In the genomic region with DNA sequence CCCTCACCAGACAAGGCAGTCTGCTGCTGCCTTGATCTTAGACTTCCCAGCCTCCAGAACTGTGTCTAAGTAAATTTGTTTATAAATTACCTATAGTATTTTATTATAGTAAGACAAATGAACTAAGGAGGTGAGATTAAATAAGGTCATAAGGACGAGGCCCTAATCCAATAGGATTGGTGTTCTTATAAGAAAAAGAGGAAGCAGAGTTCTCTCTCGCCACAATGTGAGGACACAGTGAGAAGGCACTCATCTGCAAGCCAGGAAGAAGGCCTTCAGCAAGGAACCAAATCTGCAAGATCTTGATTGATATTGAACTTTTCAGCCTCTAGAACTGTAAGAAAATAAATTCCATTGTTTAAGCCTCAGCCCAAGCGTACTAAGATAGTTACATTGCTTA, we compare ENCODE assay signal across 24 cellular contexts.
"Had no signal": no experiment of that assay in that cellular context is flagged by ENCODE, and none has a peak within 500 bp of the region (broad histone marks: within the 10 kb centered on the region; RNA-seq: fewer than 3 reads in every experiment).

No MANE protein-coding gene starts in this region.

- H3K4me1 ChIP-seq: pancreas had no signal

- H3K27me3 Mint-ChIP-seq: dendritic cell treated with granulocyte-macrophage colony-stimulating factor and Interleukin-4, amounts not matched to agents 40 ng/mL and 50 ng/mL, for 4 days; effector memory CD8-positive, alpha-beta T cell; progenitor cell of endocrine pancreas had no signal

- H3K4me3 Mint-ChIP-seq: dendritic cell treated with granulocyte-macrophage colony-stimulating factor and Interleukin-4, amounts not matched to agents 40 ng/mL and 50 ng/mL, for 4 days; effector memory CD8-positive, alpha-beta T cell; natural killer cell treated with Interleukin-12 subunit alpha and Interleukin-12 subunit beta and Interleukin-15 and Interleukin-18, amount 100 ng/mL, for 72 hours; neural progenitor cell had no signal

- DNase-seq: effector memory CD8-positive, alpha-beta T cell; foreskin fibroblast; kidney; left cardiac atrium; left ventricle myocardium inferior; mesenchymal stem cell; midbrain; occipital lobe; pancreas; right cardiac atrium; stimulated activated CD4-positive, alpha-beta T cell treated with anti-CD3 and anti-CD28 coated beads, Interleukin-12 subunit alpha, Interleukin-12 subunit beta, amount 100 ng/mL, for 4 hours; stimulated activated naive CD4-positive, alpha-beta T cell; stomach; substantia nigra; transverse colon had no signal

- H3K27me3 ChIP-seq: esophagus muscularis mucosa, hepatocyte, neural progenitor cell, pancreas, stomach, transverse colon had no signal

- H3K36me3 Mint-ChIP-seq: natural killer cell treated with Interleukin-12 subunit alpha and Interleukin-12 subunit beta and Interleukin-15 and Interleukin-18, amount 100 ng/mL, for 72 hours; neural progenitor cell had no signal

- H3K36me3 ChIP-seq: esophagus muscularis mucosa, left ventricle myocardium inferior, neural progenitor cell, pancreas, stomach, thoracic aorta, transverse colon had no signal

- ATAC-seq: effector memory CD8-positive, alpha-beta T cell; left cardiac atrium; natural killer cell treated with Interleukin-12 subunit alpha and Interleukin-12 subunit beta and Interleukin-15 and Interleukin-18, amount 100 ng/mL, for 72 hours; pancreas; right cardiac atrium had no signal

- H3K9me3 ChIP-seq: esophagus muscularis mucosa, left ventricle myocardium inferior, pancreas, stomach, thoracic aorta, transverse colon had no signal

- H3K27ac Mint-ChIP-seq: dendritic cell treated with granulocyte-macrophage colony-stimulating factor and Interleukin-4, amounts not matched to agents 40 ng/mL and 50 ng/mL, for 4 days; effector memory CD8-positive, alpha-beta T cell; natural killer cell treated with Interleukin-12 subunit alpha and Interleukin-12 subunit beta and Interleukin-15 and Interleukin-18, amount 100 ng/mL, for 72 hours; neural progenitor cell; progenitor cell of endocrine pancreas had no signal

- H3K9me3 Mint-ChIP-seq: effector memory CD8-positive, alpha-beta T cell; natural killer cell treated with Interleukin-12 subunit alpha and Interleukin-12 subunit beta and Interleukin-15 and Interleukin-18, amount 100 ng/mL, for 72 hours; neural progenitor cell had no signal

- H3K4me3 ChIP-seq: esophagus muscularis mucosa, hepatocyte, left ventricle myocardium inferior, lung, neural progenitor cell, pancreas, stomach, thoracic aorta, transverse colon had no signal

- H3K27ac ChIP-seq: epithelial cell of prostate, esophagus muscularis mucosa, hepatocyte, left ventricle myocardium inferior, neural progenitor cell, pancreas, stomach, thoracic aorta, transverse colon had no signal
